29 cellular contexts compared by ENCODE assay signal in the genomic region with DNA sequence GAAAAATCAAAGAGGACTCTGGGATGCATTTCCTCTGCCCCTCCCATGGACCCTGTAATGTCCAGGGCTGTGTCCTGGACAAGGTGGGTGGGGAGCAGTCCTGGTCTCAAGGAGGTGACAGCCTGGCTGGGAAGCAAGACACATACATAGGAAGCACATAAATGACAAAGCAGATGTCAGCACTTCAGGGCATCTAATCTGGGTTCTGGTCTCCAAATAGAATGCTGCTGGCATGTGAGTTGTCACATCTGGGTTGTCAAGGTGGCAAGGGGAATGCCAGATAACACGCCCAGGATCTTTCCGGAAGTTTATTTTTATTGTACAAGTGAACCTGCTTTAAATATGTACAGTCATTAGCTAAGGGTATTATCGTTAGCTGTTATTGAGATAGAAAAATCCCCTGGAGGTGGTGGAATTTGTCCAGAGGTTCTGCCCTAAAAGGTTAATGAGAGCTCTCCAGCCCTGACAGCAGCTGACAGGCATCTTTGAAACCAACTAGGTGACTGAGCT. TPM values are rescaled to one million over a fixed set of nuclear protein-coding genes. Genes with fewer than 3 reads are reported as not detected.
DNase-seq lines count a peak whose midpoint lies in the region; ATAC-seq, FAIRE-seq and TF ChIP-seq lines count a peak whose summit lies in the region.
"Had no signal": no experiment of that assay in that cellular context is flagged by ENCODE, and none has a peak within 500 bp of the region (broad histone marks: within the 10 kb centered on the region; RNA-seq: fewer than 3 reads in every experiment).

No MANE protein-coding gene starts in this region.

- H3K79me2 ChIP-seq in mammary epithelial cell (ENCODE audit: insufficient read depth, low read length) (no peaks in the 10 kb centered on the region), PC-3 (ENCODE audit: low read length) (no peaks in the 10 kb centered on the region)

- H3K9ac ChIP-seq in mammary epithelial cell (ENCODE audit: insufficient read depth, low read length): no peak overlapping the region
- no peak overlapping the region for H3K9ac ChIP-seq in PC-3 (ENCODE audit: low read length)

- no peaks in the 10 kb centered on the region for H3K9me3 ChIP-seq in mammary epithelial cell (replicated peaks; ENCODE audit: insufficient read depth, low read length)
- H3K9me3 ChIP-seq in breast epithelium: no peaks in the 10 kb centered on the region
- no peaks in the 10 kb centered on the region for H3K9me3 ChIP-seq in small intestine (ENCODE audit: control insufficient read depth, low read depth)
- H3K9me3 ChIP-seq in PC-3 (ENCODE audit: low read length): no peaks in the 10 kb centered on the region
- H3K9me3 ChIP-seq: BE2C had no signal

- ATAC-seq in foreskin keratinocyte (no peak), PC-3 (no peak)

- BruUV-seq in mammary epithelial cell (replicated peaks; lab: Mats Ljungman, UMichigan) (no TSS peak), PC-3 (replicated peaks; lab: Mats Ljungman, UMichigan) (no TSS peak)

- H3K27me3 ChIP-seq in mammary epithelial cell (ENCODE audit: insufficient read depth, low read length) (no peaks in the 10 kb centered on the region), breast epithelium (no peaks in the 10 kb centered on the region), foreskin keratinocyte (no peaks in the 10 kb centered on the region), small intestine (ENCODE audit: control insufficient read depth in 2 of 2, insufficient read depth in 2 of 2, low read length in 2 of 2) (no peaks in the 10 kb centered on the region), PC-3 (ENCODE audit: low read length) (no peaks in the 10 kb centered on the region), brain microvascular endothelial cell (replicated peaks) (peaks cover 1% of the 10 kb centered on the region)
- H3K27me3 ChIP-seq: BE2C had no signal

- no peak for FAIRE-seq in small intestine (lab: Jason Lieb, UNC)
- FAIRE-seq: D721Med had no signal

- no peak overlapping the region for H3K4me2 ChIP-seq in mammary epithelial cell (ENCODE audit: insufficient read depth, low read depth, low read length)
- H3K4me2 ChIP-seq in PC-3 (ENCODE audit: low read length): no peak overlapping the region

- WGBS in mammary epithelial cell (ENCODE audit: low coverage, missing lambda C conversion rate): 62% methylated on average over 3 of the region's 3 CpGs
- WGBS in small intestine, 3 donors: 17 to 68% (median 62%) methylated on average over 3 of the region's 3 CpGs

- no peak overlapping the region for H3K4me3 ChIP-seq in mammary epithelial cell (replicated peaks in 1 of 3; ENCODE audit: insufficient read depth in 1 of 3, low read depth in 2 of 3, low read length in 3 of 3)
- H3K4me3 ChIP-seq in breast epithelium: no peak overlapping the region
- H3K4me3 ChIP-seq in small intestine (ENCODE audit: low read depth in 1 of 2, low read length in 2 of 2): no peak overlapping the region
- no peak overlapping the region for H3K4me3 ChIP-seq in PC-3 (ENCODE audit: low read length)
- no peak overlapping the region for H3K4me3 ChIP-seq in brain microvascular endothelial cell (ENCODE audit: low read depth, low read length)

- H3K9me2 ChIP-seq in PC-3 (replicated peaks; ENCODE audit: low read length): no peaks in the 10 kb centered on the region

- TF ChIP-seq CTCF in mammary epithelial cell (conservative IDR thresholded peaks at IDR 0.05 in 1 of 2, IDR thresholded peaks at IDR 0.05 in 1 of 2; ENCODE audit: extremely low read depth in 1 of 2, insufficient read depth in 1 of 2, low read depth in 1 of 2, low read length in 2 of 2): no peak
- no peak for TF ChIP-seq CTCF in breast epithelium (IDR thresholded peaks at IDR 0.05)
- no peak for TF ChIP-seq CTCF in VCaP (conservative IDR thresholded peaks at IDR 0.05)
- no peak for TF ChIP-seq CTCF in foreskin keratinocyte (conservative IDR thresholded peaks at IDR 0.05)
- no peak for TF ChIP-seq CTCF in PC-3 (conservative IDR thresholded peaks at IDR 0.05; ENCODE audit: low read depth, low read length)
- no peak for TF ChIP-seq CTCF in brain microvascular endothelial cell (IDR thresholded peaks at IDR 0.05; ENCODE audit: low read depth, low read length, missing control alignments)

- no peak for TF ChIP-seq POLR2A in breast epithelium (IDR thresholded peaks at IDR 0.05)

- no peaks in the 10 kb centered on the region for H4K20me1 ChIP-seq in mammary epithelial cell (ENCODE audit: insufficient read depth, low read length)
- H4K20me1 ChIP-seq in PC-3 (ENCODE audit: low read length): no peaks in the 10 kb centered on the region

- POLR2A ChIA-PET in PC-3 (lab: Charles Lee; ENCODE audit: unreplicated experiment): no interaction called here

- in situ Hi-C loops in mammary epithelial cell (cut with MboI; ENCODE audit: low sequenced_read_pairs in 2 of 2): no loop called here
- in situ Hi-C loops in brain microvascular endothelial cell (cut with HindIII; ENCODE audit: low pct_ligation_motif_present, low sequenced_read_pairs): no loop called here

- H3K4me1 ChIP-seq in mammary epithelial cell (ENCODE audit: insufficient read depth, low read length) (peaks cover 73% of the 10 kb centered on the region), breast epithelium (no peaks in the 10 kb centered on the region), foreskin keratinocyte (peaks cover 47% of the 10 kb centered on the region), small intestine (ENCODE audit: control insufficient read depth in 2 of 2, insufficient read depth in 1 of 2, low read depth in 1 of 2, low read length in 1 of 2) (peaks cover 0 to 2% of the 10 kb centered on the region in 2 donors), PC-3 (ENCODE audit: insufficient read depth, low read length) (peaks cover 41% of the 10 kb centered on the region)
- H3K4me1 ChIP-seq: BE2C had no signal

- dilution Hi-C loops in mammary epithelial cell (cut with HindIII; ENCODE audit: low sequenced_read_pairs): loop anchor here (5.0 kb wide), 1 partner anchor 101 kb away; no protein-coding TSS in a partner anchor

- CTCF ChIA-PET in mammary epithelial cell (lab: Charles Lee; ENCODE audit: low non-redundant PET) (interaction anchor here (0.6 to 1.0 kb wide), 2 partner anchors 12 to 125 kb away, joined by 3 to 4 read pairs; no protein-coding TSS in a partner anchor), PC-3 (lab: Charles Lee) (no interaction called here)

- H3F3A ChIP-seq in PC-3 (ENCODE audit: low read length, unreplicated experiment): peaks cover 6% of the 10 kb centered on the region

- intact Hi-C loops in mammary epithelial cell (cut with micrococcal nuclease): loop anchor here (2.0 to 5.0 kb wide), 2 partner anchors 15 to 111 kb away; a partner anchor contains a TSS
- intact Hi-C loops in breast epithelium (cut with DNase I; ENCODE audit: low total_unique reads): no loop called here
- intact Hi-C loops in PC-3 (cut with micrococcal nuclease): no loop called here

- DNase-seq in mammary epithelial cell (no peak), breast epithelium (ENCODE audit: low spot score in 2 of 2) (no peak), foreskin keratinocyte (no peak), small intestine (peak; percentile 41), PC-3 (no peak), brain microvascular endothelial cell (no peak), DMS114 treated with DMSO at 0.1 percent for 48 hours (lab: John Stamatoyannopoulos, UW; ENCODE audit: unreplicated experiment) (no peak)
- DNase-seq: ACHN; BE2C; CD8-positive, alpha-beta memory T cell; DMS53; GOT3; HCEC 1CT; MV-4-11; NCI-H1105; NCI-H1436 treated with DMSO at 0.1 percent for 48 hours; NCI-H187 treated with DMSO at 0.1 percent for 48 hours; NCI-H2171 treated with DMSO at 0.1 percent for 48 hours; NCI-H524 treated with DMSO at 0.1 percent for 48 hours; NCI-H774; SHP77 had no signal

- H3K36me3 ChIP-seq in mammary epithelial cell (ENCODE audit: insufficient read depth, low read length) (no peaks in the 10 kb centered on the region), breast epithelium (no peaks in the 10 kb centered on the region), small intestine (ENCODE audit: control insufficient read depth in 2 of 2, insufficient read depth in 2 of 2, low read length in 2 of 2) (no peaks in the 10 kb centered on the region), PC-3 (ENCODE audit: low read depth, low read length) (no peaks in the 10 kb centered on the region), brain microvascular endothelial cell (replicated peaks) (no peaks in the 10 kb centered on the region)
- H3K36me3 ChIP-seq: BE2C had no signal

- H3K27ac ChIP-seq in mammary epithelial cell (ENCODE audit: insufficient read depth, low read depth, low read length) (peak overlapping the region; percentile 59), breast epithelium (no peak overlapping the region), VCaP (peak overlapping the region; percentile 38), foreskin keratinocyte (peak overlapping the region; percentile 42), small intestine (ENCODE audit: low read depth in 1 of 2, low read length in 1 of 2) (no peak overlapping the region), PC-3 (ENCODE audit: low read length) (no peak overlapping the region), brain microvascular endothelial cell (no peak overlapping the region)
- H3K27ac ChIP-seq: 22Rv1 had no signal

- H2AFZ ChIP-seq in mammary epithelial cell (ENCODE audit: low read depth, low read length) (no peak overlapping the region), PC-3 (ENCODE audit: low read length) (no peak overlapping the region)

RNA-seq across cellular contexts. Expression of a gene that starts 5.6 kb away (rescaled TPM):
- not detected for total RNA-seq in mammary epithelial cell
- 0.09 TPM for polyA plus RNA-seq in mammary epithelial cell
- not detected for polyA minus RNA-seq in mammary epithelial cell
- not detected for total RNA-seq in breast epithelium
- total RNA-seq in foreskin keratinocyte: not detected in 2 replicates
- 0.12 TPM in 1 of 2 replicates, not detected in the other for polyA plus RNA-seq in foreskin keratinocyte
- not detected for polyA plus RNA-seq in small intestine
- total RNA-seq in PC-3 (2014; rRNA removed): not detected in 2 replicates
- total RNA-seq: CD8-positive, alpha-beta memory T cell; Daoy; G401; HT-29; SK-MEL-5 had no signal
- polyA plus RNA-seq: CD14-positive monocyte; CD8-positive, alpha-beta memory T cell had no signal

RNA-seq across cellular contexts. Expression of a gene that starts 14.4 kb away (rescaled TPM):
- total RNA-seq in mammary epithelial cell: 1 to 10 TPM in 1 of 2 donors, under 1 TPM in 1; 0.67 to 1.3 TPM
- 0.46 TPM for polyA plus RNA-seq in mammary epithelial cell
- not detected for polyA minus RNA-seq in mammary epithelial cell
- not detected for total RNA-seq in breast epithelium
- total RNA-seq in foreskin keratinocyte: 0.67 and 0.88 TPM in 2 replicates
- polyA plus RNA-seq in foreskin keratinocyte: 0.50 and 0.60 TPM in 2 replicates
- polyA plus RNA-seq in small intestine: not detected
- total RNA-seq in PC-3 (2014; rRNA removed): 0.36 TPM in 1 of 2 replicates, not detected in the other
- total RNA-seq: CD8-positive, alpha-beta memory T cell; Daoy; G401; SK-MEL-5 had no signal
- polyA plus RNA-seq: CD14-positive monocyte; CD8-positive, alpha-beta memory T cell had no signal

RNA-seq across cellular contexts. Expression of a gene that starts 20.7 kb away (rescaled TPM):
- total RNA-seq in mammary epithelial cell (not detected), breast epithelium (not detected), foreskin keratinocyte (not detected in 2 replicates), PC-3 (2014; rRNA removed) (not detected in 2 replicates)
- polyA plus RNA-seq in mammary epithelial cell (0.07 TPM), foreskin keratinocyte (not detected in 2 replicates), small intestine (not detected)
- polyA minus RNA-seq in mammary epithelial cell: not detected
- total RNA-seq: CD8-positive, alpha-beta memory T cell; Daoy; G401; HT-29; SK-MEL-5 had no signal
- polyA plus RNA-seq: CD14-positive monocyte; CD8-positive, alpha-beta memory T cell had no signal

RNA-seq across cellular contexts. Expression of a gene that starts 54.0 kb away (rescaled TPM):
- 10 to 100 TPM in 1 of 2 donors, 1 to 10 TPM in 1; 1.0 to 18.0 TPM for total RNA-seq in mammary epithelial cell
- polyA plus RNA-seq in mammary epithelial cell: 38.0 TPM
- 21.7 TPM for polyA minus RNA-seq in mammary epithelial cell
- 1 to 10 TPM in 2 of 3 donors, under 1 TPM in 1; 0.66 to 3.8 (median 1.6) TPM for total RNA-seq in breast epithelium
- total RNA-seq in foreskin keratinocyte: 20.8 and 28.9 TPM in 2 replicates
- polyA plus RNA-seq in foreskin keratinocyte: 20.4 and 29.6 TPM in 2 replicates
- polyA plus RNA-seq in small intestine: 10 to 100 TPM; 21.3 to 69.8 (median 27.3) TPM
- total RNA-seq in PC-3 (2014; rRNA removed): 1.3 and 8.2 TPM in 2 replicates
- total RNA-seq: Daoy, G401, SK-MEL-5 had no signal
- polyA plus RNA-seq: CD8-positive, alpha-beta memory T cell had no signal

Comparison
In these comparisons a context has a peak if more than half of its experiments do, and no peak if none do; other contexts are left out.
1. H3K27ac ChIP-seq: peak in mammary epithelial cell (single experiment), VCaP (single experiment) and foreskin keratinocyte (single experiment); none in breast epithelium (0 of 2), small intestine (0 of 2), PC-3 (single experiment) and brain microvascular endothelial cell (single experiment).